ENCODE assay signal across 1 cellular context in genomic region chr10:98357208-98357836, GRCh38.
TF ChIP-seq lines count a peak whose summit lies in the region.

No MANE protein-coding gene starts in this region.

TF ChIP-seq in H1, 55 proteins besides CTCF, POLR2A, EP300 and RAD21 (continued from another document):
- TF ChIP-seq, protein P1, sequence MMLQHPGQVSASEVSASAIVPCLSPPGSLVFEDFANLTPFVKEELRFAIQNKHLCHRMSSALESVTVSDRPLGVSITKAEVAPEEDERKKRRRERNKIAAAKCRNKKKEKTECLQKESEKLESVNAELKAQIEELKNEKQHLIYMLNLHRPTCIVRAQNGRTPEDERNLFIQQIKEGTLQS (IDR thresholded peaks at IDR 0.05; ENCODE audit: insufficient read depth, low read depth, low read length): no peak
- TF ChIP-seq CBX5 (IDR thresholded peaks at IDR 0.05; ENCODE audit: low read depth, low read length) (no peak), SIN3A (conservative IDR thresholded peaks at IDR 0.05 in 1 of 2, IDR thresholded peaks at IDR 0.05 in 1 of 2; ENCODE audit: low read depth in 1 of 2, low read length in 2 of 2) (no peak), MAFK (IDR thresholded peaks at IDR 0.05; ENCODE audit: low read depth, low read length) (no peak)
